In genomic region chr3:52124766-52125165, GRCh38 we compare ENCODE assay signal across 18 cellular contexts.
"Had no signal": no experiment of that assay in that cellular context is flagged by ENCODE, and none has a peak within 500 bp of the region (broad histone marks: within the 10 kb centered on the region; RNA-seq: fewer than 3 reads in every experiment).

No MANE protein-coding gene starts in this region.

- H3K27ac ChIP-seq: coronary artery, foreskin keratinocyte, suprapubic skin, thyroid gland, upper lobe of left lung, uterus had no signal

- ATAC-seq: foreskin keratinocyte; left colon; naive thymus-derived CD4-positive, alpha-beta T cell; right cardiac atrium; stimulated activated effector memory CD8-positive, alpha-beta T cell treated with anti-CD3 and anti-CD28 coated beads, Interleukin-12 subunit alpha, Interleukin-12 subunit beta, amount 100 ng/mL, for 72 hours; stimulated activated naive CD8-positive, alpha-beta T cell treated with anti-CD3 and anti-CD28 coated beads, Interleukin-15, Interleukin-2, amounts not matched to agents 100 U/mL and 50 U/mL, for 24 hours had no signal

- DNase-seq: effector CD4-positive, alpha-beta T cell; endodermal cell; erythroblast; foreskin keratinocyte; immature natural killer cell; left colon; mammary epithelial cell; naive thymus-derived CD4-positive, alpha-beta T cell; stimulated activated CD4-positive, alpha-beta T cell treated with anti-CD3 and anti-CD28 coated beads, Interleukin-4, amount 100 ng/mL, for 1 hour; stimulated activated CD8-positive, alpha-beta memory T cell treated with anti-CD3 and anti-CD28 coated beads, Interleukin-4, amount 100 ng/mL, for 48 hours; stimulated activated naive CD8-positive, alpha-beta T cell treated with anti-CD3 and anti-CD28 coated beads, Interleukin-15, Interleukin-2, amounts not matched to agents 100 U/mL and 50 U/mL, for 24 hours; thyroid gland; uterus had no signal
